Comparison of ENCODE assay signal across 1 cellular context in the genomic region with DNA sequence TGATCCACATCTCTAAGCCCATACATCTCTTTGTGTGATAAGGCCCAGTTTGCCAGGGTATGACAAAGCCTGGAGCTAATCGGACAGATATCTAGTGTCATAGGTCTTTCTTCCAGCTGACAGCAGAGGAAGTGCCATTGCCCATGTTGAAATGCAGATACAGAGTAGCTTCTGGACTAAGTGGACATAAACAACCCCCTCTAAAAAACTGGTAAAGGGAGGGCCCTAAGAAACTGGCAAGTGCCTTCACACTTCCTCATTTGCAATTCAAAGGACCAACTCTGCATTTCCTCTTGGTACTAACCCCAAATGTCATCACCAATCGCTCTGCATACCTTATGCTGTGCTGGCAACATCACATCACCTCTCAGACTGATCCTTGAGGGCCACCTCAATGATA.
TF ChIP-seq lines count a peak whose summit lies in the region.

No MANE protein-coding gene starts in this region.

TF ChIP-seq in K562, 482 proteins besides CTCF, POLR2A, EP300 and RAD21 (continued from another document and continues in another):
- TF ChIP-seq, protein P1, sequence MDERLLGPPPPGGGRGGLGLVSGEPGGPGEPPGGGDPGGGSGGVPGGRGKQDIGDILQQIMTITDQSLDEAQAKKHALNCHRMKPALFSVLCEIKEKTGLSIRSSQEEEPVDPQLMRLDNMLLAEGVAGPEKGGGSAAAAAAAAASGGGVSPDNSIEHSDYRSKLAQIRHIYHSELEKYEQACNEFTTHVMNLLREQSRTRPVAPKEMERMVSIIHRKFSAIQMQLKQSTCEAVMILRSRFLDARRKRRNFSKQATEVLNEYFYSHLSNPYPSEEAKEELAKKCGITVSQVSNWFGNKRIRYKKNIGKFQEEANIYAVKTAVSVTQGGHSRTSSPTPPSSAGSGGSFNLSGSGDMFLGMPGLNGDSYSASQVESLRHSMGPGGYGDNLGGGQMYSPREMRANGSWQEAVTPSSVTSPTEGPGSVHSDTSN (CRISPR knock-in tag; IDR thresholded peaks at IDR 0.05; ENCODE audit: low read depth): no peak
- TF ChIP-seq, protein P1 (tag; conservative IDR thresholded peaks at IDR 0.05; ENCODE audit: low read depth): peak; percentile 57
- TF ChIP-seq BRD4 (IDR thresholded peaks at IDR 0.05) (no peak), SMAD1 (IDR thresholded peaks at IDR 0.05; ENCODE audit: low read depth, low read length, partially characterized antibody) (no peak), MCM7 (IDR thresholded peaks at IDR 0.05) (no peak), MYC (IDR thresholded peaks at IDR 0.05; ENCODE audit: low read depth, low read length) (no peak), MYC (CRISPR knock-in tag; IDR thresholded peaks at IDR 0.05; ENCODE audit: borderline replicate concordance, low read depth) (no peak), BACH1 (tag; IDR thresholded peaks at IDR 0.05) (no peak), CCAR2 (IDR thresholded peaks at IDR 0.05; ENCODE audit: low read depth, low read length) (no peak), ZSCAN29 (IDR thresholded peaks at IDR 0.05) (no peak), SP1 (CRISPR knock-in tag; IDR thresholded peaks at IDR 0.05) (no peak), DNMT1 (IDR thresholded peaks at IDR 0.05) (no peak), NCOA2 (IDR thresholded peaks at IDR 0.05; ENCODE audit: partially characterized antibody in 2 of 2) (no peak), NFE2L1 (tag; IDR thresholded peaks at IDR 0.05; ENCODE audit: borderline replicate concordance, low read depth) (no peak), ZNF75A (CRISPR knock-in tag; IDR thresholded peaks at IDR 0.05) (no peak), FOSL1 (tag; conservative IDR thresholded peaks at IDR 0.05) (0 out of 2 replicates have a peak, but pooled peaks have one; percentile 34), ETV5 (CRISPR knock-in tag; IDR thresholded peaks at IDR 0.05; ENCODE audit: low read depth) (no peak), ZNF436 (CRISPR knock-in tag; IDR thresholded peaks at IDR 0.05) (no peak), ZNF174 (CRISPR knock-in tag; IDR thresholded peaks at IDR 0.05) (no peak), POLR2AphosphoS2 (IDR thresholded peaks at IDR 0.05; ENCODE audit: low read length) (no peak), NFYB (IDR thresholded peaks at IDR 0.05; ENCODE audit: extremely low read depth, insufficient read length) (no peak), TAF15 (IDR thresholded peaks at IDR 0.05; ENCODE audit: low read depth, low read length) (no peak), TSC22D4 (tag; IDR thresholded peaks at IDR 0.05) (no peak), LARP7 (IDR thresholded peaks at IDR 0.05) (no peak), ZNF3 (CRISPR knock-in tag; IDR thresholded peaks at IDR 0.05) (no peak), ZBTB7A (IDR thresholded peaks at IDR 0.05; ENCODE audit: borderline replicate concordance, control insufficient read depth, low read depth, low read length) (no peak), NR4A1 (CRISPR knock-in tag; IDR thresholded peaks at IDR 0.05) (no peak), NR4A1 (tag; IDR thresholded peaks at IDR 0.05) (no peak), HIVEP1 (CRISPR knock-in tag; IDR thresholded peaks at IDR 0.05) (no peak), ZNF253 (CRISPR knock-in tag; conservative IDR thresholded peaks at IDR 0.05) (no peak), SAFB (IDR thresholded peaks at IDR 0.05; ENCODE audit: borderline replicate concordance, low read depth, low read length) (no peak), CXXC5 (CRISPR knock-in tag; IDR thresholded peaks at IDR 0.05) (no peak), MCM3 (IDR thresholded peaks at IDR 0.05) (no peak), ELF4 (CRISPR knock-in tag; IDR thresholded peaks at IDR 0.05) (no peak), ZNF184 (CRISPR knock-in tag; IDR thresholded peaks at IDR 0.05) (no peak), NONO (IDR thresholded peaks at IDR 0.05; ENCODE audit: low read depth in 2 of 2, low read length in 1 of 2) (no peak), KLF16 (IDR thresholded peaks at IDR 0.05) (no peak), HDAC8 (tag; IDR thresholded peaks at IDR 0.05) (no peak), CBFA2T3 (IDR thresholded peaks at IDR 0.05) (peak; percentile 57; the same call in 1 of the 2 replicates), POLR2H (tag; IDR thresholded peaks at IDR 0.05; ENCODE audit: low read depth) (no peak), HEY1 (CRISPR knock-in tag; IDR thresholded peaks at IDR 0.05; ENCODE audit: borderline replicate concordance) (no peak)
- TF ChIP-seq, protein P2, sequence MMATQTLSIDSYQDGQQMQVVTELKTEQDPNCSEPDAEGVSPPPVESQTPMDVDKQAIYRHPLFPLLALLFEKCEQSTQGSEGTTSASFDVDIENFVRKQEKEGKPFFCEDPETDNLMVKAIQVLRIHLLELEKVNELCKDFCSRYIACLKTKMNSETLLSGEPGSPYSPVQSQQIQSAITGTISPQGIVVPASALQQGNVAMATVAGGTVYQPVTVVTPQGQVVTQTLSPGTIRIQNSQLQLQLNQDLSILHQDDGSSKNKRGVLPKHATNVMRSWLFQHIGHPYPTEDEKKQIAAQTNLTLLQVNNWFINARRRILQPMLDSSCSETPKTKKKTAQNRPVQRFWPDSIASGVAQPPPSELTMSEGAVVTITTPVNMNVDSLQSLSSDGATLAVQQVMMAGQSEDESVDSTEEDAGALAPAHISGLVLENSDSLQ (IDR thresholded peaks at IDR 0.05): no peak
- TF ChIP-seq, protein P3, sequence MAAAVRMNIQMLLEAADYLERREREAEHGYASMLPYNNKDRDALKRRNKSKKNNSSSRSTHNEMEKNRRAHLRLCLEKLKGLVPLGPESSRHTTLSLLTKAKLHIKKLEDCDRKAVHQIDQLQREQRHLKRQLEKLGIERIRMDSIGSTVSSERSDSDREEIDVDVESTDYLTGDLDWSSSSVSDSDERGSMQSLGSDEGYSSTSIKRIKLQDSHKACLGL (CRISPR knock-in tag; IDR thresholded peaks at IDR 0.05; ENCODE audit: borderline replicate concordance, poor library complexity, severe bottlenecking): no peak
- TF ChIP-seq, protein P4, sequence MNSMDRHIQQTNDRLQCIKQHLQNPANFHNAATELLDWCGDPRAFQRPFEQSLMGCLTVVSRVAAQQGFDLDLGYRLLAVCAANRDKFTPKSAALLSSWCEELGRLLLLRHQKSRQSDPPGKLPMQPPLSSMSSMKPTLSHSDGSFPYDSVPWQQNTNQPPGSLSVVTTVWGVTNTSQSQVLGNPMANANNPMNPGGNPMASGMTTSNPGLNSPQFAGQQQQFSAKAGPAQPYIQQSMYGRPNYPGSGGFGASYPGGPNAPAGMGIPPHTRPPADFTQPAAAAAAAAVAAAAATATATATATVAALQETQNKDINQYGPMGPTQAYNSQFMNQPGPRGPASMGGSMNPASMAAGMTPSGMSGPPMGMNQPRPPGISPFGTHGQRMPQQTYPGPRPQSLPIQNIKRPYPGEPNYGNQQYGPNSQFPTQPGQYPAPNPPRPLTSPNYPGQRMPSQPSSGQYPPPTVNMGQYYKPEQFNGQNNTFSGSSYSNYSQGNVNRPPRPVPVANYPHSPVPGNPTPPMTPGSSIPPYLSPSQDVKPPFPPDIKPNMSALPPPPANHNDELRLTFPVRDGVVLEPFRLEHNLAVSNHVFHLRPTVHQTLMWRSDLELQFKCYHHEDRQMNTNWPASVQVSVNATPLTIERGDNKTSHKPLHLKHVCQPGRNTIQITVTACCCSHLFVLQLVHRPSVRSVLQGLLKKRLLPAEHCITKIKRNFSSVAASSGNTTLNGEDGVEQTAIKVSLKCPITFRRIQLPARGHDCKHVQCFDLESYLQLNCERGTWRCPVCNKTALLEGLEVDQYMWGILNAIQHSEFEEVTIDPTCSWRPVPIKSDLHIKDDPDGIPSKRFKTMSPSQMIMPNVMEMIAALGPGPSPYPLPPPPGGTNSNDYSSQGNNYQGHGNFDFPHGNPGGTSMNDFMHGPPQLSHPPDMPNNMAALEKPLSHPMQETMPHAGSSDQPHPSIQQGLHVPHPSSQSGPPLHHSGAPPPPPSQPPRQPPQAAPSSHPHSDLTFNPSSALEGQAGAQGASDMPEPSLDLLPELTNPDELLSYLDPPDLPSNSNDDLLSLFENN (IDR thresholded peaks at IDR 0.05; ENCODE audit: low read depth in 2 of 2, low read length in 2 of 2): no peak
- TF ChIP-seq, protein P5, sequence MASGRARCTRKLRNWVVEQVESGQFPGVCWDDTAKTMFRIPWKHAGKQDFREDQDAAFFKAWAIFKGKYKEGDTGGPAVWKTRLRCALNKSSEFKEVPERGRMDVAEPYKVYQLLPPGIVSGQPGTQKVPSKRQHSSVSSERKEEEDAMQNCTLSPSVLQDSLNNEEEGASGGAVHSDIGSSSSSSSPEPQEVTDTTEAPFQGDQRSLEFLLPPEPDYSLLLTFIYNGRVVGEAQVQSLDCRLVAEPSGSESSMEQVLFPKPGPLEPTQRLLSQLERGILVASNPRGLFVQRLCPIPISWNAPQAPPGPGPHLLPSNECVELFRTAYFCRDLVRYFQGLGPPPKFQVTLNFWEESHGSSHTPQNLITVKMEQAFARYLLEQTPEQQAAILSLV (tag; IDR thresholded peaks at IDR 0.05): no peak
- TF ChIP-seq, protein P6, sequence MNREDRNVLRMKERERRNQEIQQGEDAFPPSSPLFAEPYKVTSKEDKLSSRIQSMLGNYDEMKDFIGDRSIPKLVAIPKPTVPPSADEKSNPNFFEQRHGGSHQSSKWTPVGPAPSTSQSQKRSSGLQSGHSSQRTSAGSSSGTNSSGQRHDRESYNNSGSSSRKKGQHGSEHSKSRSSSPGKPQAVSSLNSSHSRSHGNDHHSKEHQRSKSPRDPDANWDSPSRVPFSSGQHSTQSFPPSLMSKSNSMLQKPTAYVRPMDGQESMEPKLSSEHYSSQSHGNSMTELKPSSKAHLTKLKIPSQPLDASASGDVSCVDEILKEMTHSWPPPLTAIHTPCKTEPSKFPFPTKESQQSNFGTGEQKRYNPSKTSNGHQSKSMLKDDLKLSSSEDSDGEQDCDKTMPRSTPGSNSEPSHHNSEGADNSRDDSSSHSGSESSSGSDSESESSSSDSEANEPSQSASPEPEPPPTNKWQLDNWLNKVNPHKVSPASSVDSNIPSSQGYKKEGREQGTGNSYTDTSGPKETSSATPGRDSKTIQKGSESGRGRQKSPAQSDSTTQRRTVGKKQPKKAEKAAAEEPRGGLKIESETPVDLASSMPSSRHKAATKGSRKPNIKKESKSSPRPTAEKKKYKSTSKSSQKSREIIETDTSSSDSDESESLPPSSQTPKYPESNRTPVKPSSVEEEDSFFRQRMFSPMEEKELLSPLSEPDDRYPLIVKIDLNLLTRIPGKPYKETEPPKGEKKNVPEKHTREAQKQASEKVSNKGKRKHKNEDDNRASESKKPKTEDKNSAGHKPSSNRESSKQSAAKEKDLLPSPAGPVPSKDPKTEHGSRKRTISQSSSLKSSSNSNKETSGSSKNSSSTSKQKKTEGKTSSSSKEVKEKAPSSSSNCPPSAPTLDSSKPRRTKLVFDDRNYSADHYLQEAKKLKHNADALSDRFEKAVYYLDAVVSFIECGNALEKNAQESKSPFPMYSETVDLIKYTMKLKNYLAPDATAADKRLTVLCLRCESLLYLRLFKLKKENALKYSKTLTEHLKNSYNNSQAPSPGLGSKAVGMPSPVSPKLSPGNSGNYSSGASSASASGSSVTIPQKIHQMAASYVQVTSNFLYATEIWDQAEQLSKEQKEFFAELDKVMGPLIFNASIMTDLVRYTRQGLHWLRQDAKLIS (CRISPR knock-in tag; IDR thresholded peaks at IDR 0.05): no peak
- TF ChIP-seq, protein P7, sequence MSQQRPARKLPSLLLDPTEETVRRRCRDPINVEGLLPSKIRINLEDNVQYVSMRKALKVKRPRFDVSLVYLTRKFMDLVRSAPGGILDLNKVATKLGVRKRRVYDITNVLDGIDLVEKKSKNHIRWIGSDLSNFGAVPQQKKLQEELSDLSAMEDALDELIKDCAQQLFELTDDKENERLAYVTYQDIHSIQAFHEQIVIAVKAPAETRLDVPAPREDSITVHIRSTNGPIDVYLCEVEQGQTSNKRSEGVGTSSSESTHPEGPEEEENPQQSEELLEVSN (IDR thresholded peaks at IDR 0.05; ENCODE audit: borderline replicate concordance in 1 of 2, extremely low read depth in 1 of 2, insufficient read depth in 1 of 2, insufficient read length in 1 of 2, low read depth in 1 of 2, low read length in 1 of 2, poor library complexity in 1 of 2, severe bottlenecking in 1 of 2): no peak
- TF ChIP-seq, protein P8, sequence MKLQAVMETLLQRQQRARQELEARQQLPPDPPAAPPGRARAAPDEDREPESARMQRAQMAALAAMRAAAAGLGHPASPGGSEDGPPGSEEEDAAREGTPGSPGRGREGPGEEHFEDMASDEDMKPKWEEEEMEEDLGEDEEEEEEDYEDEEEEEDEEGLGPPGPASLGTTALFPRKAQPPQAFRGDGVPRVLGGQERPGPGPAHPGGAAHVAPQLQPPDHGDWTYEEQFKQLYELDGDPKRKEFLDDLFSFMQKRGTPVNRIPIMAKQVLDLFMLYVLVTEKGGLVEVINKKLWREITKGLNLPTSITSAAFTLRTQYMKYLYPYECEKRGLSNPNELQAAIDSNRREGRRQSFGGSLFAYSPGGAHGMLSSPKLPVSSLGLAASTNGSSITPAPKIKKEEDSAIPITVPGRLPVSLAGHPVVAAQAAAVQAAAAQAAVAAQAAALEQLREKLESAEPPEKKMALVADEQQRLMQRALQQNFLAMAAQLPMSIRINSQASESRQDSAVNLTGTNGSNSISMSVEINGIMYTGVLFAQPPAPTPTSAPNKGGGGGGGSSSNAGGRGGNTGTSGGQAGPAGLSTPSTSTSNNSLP (IDR thresholded peaks at IDR 0.05; ENCODE audit: borderline replicate concordance, low read depth, low read length): no peak
- TF ChIP-seq, protein P9, sequence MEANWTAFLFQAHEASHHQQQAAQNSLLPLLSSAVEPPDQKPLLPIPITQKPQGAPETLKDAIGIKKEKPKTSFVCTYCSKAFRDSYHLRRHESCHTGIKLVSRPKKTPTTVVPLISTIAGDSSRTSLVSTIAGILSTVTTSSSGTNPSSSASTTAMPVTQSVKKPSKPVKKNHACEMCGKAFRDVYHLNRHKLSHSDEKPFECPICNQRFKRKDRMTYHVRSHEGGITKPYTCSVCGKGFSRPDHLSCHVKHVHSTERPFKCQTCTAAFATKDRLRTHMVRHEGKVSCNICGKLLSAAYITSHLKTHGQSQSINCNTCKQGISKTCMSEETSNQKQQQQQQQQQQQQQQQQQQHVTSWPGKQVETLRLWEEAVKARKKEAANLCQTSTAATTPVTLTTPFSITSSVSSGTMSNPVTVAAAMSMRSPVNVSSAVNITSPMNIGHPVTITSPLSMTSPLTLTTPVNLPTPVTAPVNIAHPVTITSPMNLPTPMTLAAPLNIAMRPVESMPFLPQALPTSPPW (CRISPR knock-in tag; IDR thresholded peaks at IDR 0.05): peak; percentile 37; the same call in 1 of the 2 replicates
- TF ChIP-seq, protein P10, sequence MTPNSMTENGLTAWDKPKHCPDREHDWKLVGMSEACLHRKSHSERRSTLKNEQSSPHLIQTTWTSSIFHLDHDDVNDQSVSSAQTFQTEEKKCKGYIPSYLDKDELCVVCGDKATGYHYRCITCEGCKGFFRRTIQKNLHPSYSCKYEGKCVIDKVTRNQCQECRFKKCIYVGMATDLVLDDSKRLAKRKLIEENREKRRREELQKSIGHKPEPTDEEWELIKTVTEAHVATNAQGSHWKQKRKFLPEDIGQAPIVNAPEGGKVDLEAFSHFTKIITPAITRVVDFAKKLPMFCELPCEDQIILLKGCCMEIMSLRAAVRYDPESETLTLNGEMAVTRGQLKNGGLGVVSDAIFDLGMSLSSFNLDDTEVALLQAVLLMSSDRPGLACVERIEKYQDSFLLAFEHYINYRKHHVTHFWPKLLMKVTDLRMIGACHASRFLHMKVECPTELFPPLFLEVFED (CRISPR knock-in tag; conservative IDR thresholded peaks at IDR 0.05): no peak
